13 cellular contexts compared by ENCODE assay signal in the genomic region with DNA sequence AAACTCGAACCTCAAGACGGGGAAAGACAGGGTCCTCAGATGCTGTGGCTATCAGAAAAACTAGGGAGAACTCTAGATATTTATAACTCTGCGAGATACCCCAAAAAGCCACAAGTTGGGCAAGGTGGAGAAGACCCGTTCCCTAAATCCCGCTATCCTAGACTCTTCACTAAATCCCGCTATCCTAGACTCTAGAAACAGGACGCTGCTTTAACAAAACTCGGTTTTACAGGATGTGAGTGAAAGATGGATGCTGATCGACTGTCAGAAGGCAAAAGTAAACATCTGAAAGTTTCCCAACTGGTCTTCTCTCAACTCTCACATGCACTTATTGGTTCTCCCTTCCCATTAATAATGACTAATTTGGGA. TPM values are rescaled to one million over a fixed set of nuclear protein-coding genes. Genes with fewer than 3 reads are reported as not detected.
A peak's percentile ranks its signal among the peaks of the same experiment; 100 is the strongest.
DNase-seq lines count a peak whose midpoint lies in the region; ATAC-seq, FAIRE-seq and TF ChIP-seq lines count a peak whose summit lies in the region.
"Had no signal": no experiment of that assay in that cellular context is flagged by ENCODE, and none has a peak within 500 bp of the region (broad histone marks: within the 10 kb centered on the region; RNA-seq: fewer than 3 reads in every experiment).

No MANE protein-coding gene starts in this region.

- no peak overlapping the region for H3K4ac ChIP-seq in H9 (ENCODE audit: low read depth, low read length)

- H2BK20ac ChIP-seq in H9 (ENCODE audit: low read depth, low read length, poor library complexity, severe bottlenecking) = no peak overlapping the region

- H4K91ac ChIP-seq in H9 (ENCODE audit: insufficient read length, low read depth, low read length) = no peak overlapping the region

- no peak for FAIRE-seq in GM12892 (lab: Jason Lieb, UNC)
- FAIRE-seq: frontal cortex had no signal

- no peak overlapping the region for H3K27ac Mint-ChIP-seq in CD14-positive monocyte
- no peak overlapping the region; a peak in 1 of 7 replicates for H3K27ac Mint-ChIP-seq in H9
- no peak overlapping the region for H3K27ac Mint-ChIP-seq in activated naive CD8-positive, alpha-beta T cell treated with anti-CD3 and anti-CD28 coated beads, Interleukin-2, amount 10 ng/mL, durations not matched to agents 7 days and 5 days
- H3K27ac Mint-ChIP-seq in naive thymus-derived CD8-positive, alpha-beta T cell = peak overlapping the region in 8 of 10 donors; percentile 48 to 94 (median 86)

- no peak overlapping the region for H3K14ac ChIP-seq in H9 (ENCODE audit: insufficient read depth, low read length)

- H2BK12ac ChIP-seq in H9 (ENCODE audit: insufficient read length, low read depth, low read length) = no peak overlapping the region

- H3K23ac ChIP-seq in H9 (ENCODE audit: insufficient read length, low read depth, low read length) = no peak overlapping the region

- no peak overlapping the region for H2BK5ac ChIP-seq in H9 (ENCODE audit: insufficient read length, low read length)

- H3K4me1 Mint-ChIP-seq in CD14-positive monocyte (peaks cover 15% of the 10 kb centered on the region), H9 (peaks cover 6 to 16% of the 10 kb centered on the region in 2 experiments)
- peaks cover 5% of the 10 kb centered on the region for H3K4me1 Mint-ChIP-seq in activated naive CD8-positive, alpha-beta T cell treated with anti-CD3 and anti-CD28 coated beads, Interleukin-2, amount 10 ng/mL, durations not matched to agents 7 days and 5 days
- peaks cover 0 to 7% (median 0%) of the 10 kb centered on the region in 4 donors for H3K4me1 Mint-ChIP-seq in naive thymus-derived CD8-positive, alpha-beta T cell

- POLR2A ChIA-PET in activated naive CD8-positive, alpha-beta T cell treated with anti-CD3 and anti-CD28 coated beads, Interleukin-2, amount 10 ng/mL, durations not matched to agents 7 days and 5 days (lab: Charles Lee) = interaction anchor here (0.9 kb wide), 1 partner anchor 88 kb away, joined by 3 read pairs; a partner anchor contains a TSS
- POLR2A ChIA-PET in naive thymus-derived CD8-positive, alpha-beta T cell (lab: Charles Lee) = no interaction called here

- H3K23me2 ChIP-seq in H9 (ENCODE audit: insufficient read length, low read depth, low read length, poor library complexity, severe bottlenecking) = no peaks in the 10 kb centered on the region

- no peak overlapping the region for H2BK15ac ChIP-seq in H9 (ENCODE audit: low read depth, low read length)

- no peaks in the 10 kb centered on the region for H3K79me1 ChIP-seq in H9 (ENCODE audit: insufficient read depth, low read depth, low read length, poor library complexity, severe bottlenecking)

- H3K27me3 ChIP-seq in H9 (ENCODE audit: insufficient read depth, low read length) = no peaks in the 10 kb centered on the region; the same call in 1 of the 2 replicates

- H3K36me3 Mint-ChIP-seq in CD14-positive monocyte (no peaks in the 10 kb centered on the region), H9 (ENCODE audit: insufficient read depth in 1 of 3, low read depth in 3 of 3) (no peaks in the 10 kb centered on the region; a peak in 1 of 7 replicates)
- no peaks in the 10 kb centered on the region for H3K36me3 Mint-ChIP-seq in activated naive CD8-positive, alpha-beta T cell treated with anti-CD3 and anti-CD28 coated beads, Interleukin-2, amount 10 ng/mL, durations not matched to agents 7 days and 5 days
- no peaks in the 10 kb centered on the region for H3K36me3 Mint-ChIP-seq in naive thymus-derived CD8-positive, alpha-beta T cell

- H3K18ac ChIP-seq in H9 (ENCODE audit: insufficient read length, low read depth, low read length) = no peak overlapping the region

- intact Hi-C loops in CD14-positive monocyte (cut with micrococcal nuclease) = no loop called here

- no peak overlapping the region for H2AK5ac ChIP-seq in H9 (ENCODE audit: insufficient read length, low read length)

- H3K79me2 ChIP-seq in H9 (ENCODE audit: insufficient read depth, low read length) = no peaks in the 10 kb centered on the region

- H2AFZ ChIP-seq in H9 (ENCODE audit: low read length) = no peak overlapping the region

- H4K20me1 ChIP-seq in H9 (ENCODE audit: control insufficient read depth, insufficient read depth, insufficient read length) = no peaks in the 10 kb centered on the region

- ATAC-seq in activated naive CD8-positive, alpha-beta T cell treated with anti-CD3 and anti-CD28 coated beads, Interleukin-2, amount 10 ng/mL, durations not matched to agents 7 days and 5 days (ENCODE audit: low read depth) = no peak
- no peak for ATAC-seq in naive thymus-derived CD8-positive, alpha-beta T cell
- ATAC-seq in HG03457 (IDR thresholded peaks at IDR 0.05; ENCODE audit: unreplicated experiment) = no peak
- ATAC-seq in GM21390 (IDR thresholded peaks at IDR 0.05; ENCODE audit: unreplicated experiment) = no peak

- H3K9me3 ChIP-seq in H9 (ENCODE audit: control insufficient read depth, low read depth, low read length) = no peaks in the 10 kb centered on the region

- no peak overlapping the region for H3T11ph ChIP-seq in H9 (ENCODE audit: low read length)

- H3K27me3 Mint-ChIP-seq in CD14-positive monocyte (ENCODE audit: low read depth in 3 of 3) (peaks cover 4 to 29% (median 24%) of the 10 kb centered on the region in 3 donors), H9 (ENCODE audit: low read depth) (no peaks in the 10 kb centered on the region)
- H3K27me3 Mint-ChIP-seq in activated naive CD8-positive, alpha-beta T cell treated with anti-CD3 and anti-CD28 coated beads, Interleukin-2, amount 10 ng/mL, durations not matched to agents 7 days and 5 days = peaks cover 3% of the 10 kb centered on the region
- peaks cover 0 to 3% (median 0%) of the 10 kb centered on the region in 5 donors for H3K27me3 Mint-ChIP-seq in naive thymus-derived CD8-positive, alpha-beta T cell

- peaks cover 2% of the 10 kb centered on the region; the same call in 1 of the 2 replicates for H3K4me1 ChIP-seq in H9 (ENCODE audit: insufficient read depth, low read length)

- TF ChIP-seq POLR2A in GM12892 (IDR thresholded peaks at IDR 0.05; ENCODE audit: low read depth, low read length) = no peak

- H3K56ac ChIP-seq in H9 (ENCODE audit: insufficient read length, low read depth, low read length) = no peak overlapping the region

- no peak for DNase-seq in CD14-positive monocyte (ENCODE audit: low spot score)
- no peak for DNase-seq in H9
- DNase-seq in activated naive CD8-positive, alpha-beta T cell treated with anti-CD3 and anti-CD28 coated beads, Interleukin-2, amount 10 ng/mL, durations not matched to agents 7 days and 5 days = no peak
- DNase-seq in naive thymus-derived CD8-positive, alpha-beta T cell = no peak
- no peak for DNase-seq in GM12892 (ENCODE audit: insufficient read length)
- no peak for DNase-seq in amniotic stem cell (lab: John Stamatoyannopoulos, UW)
- DNase-seq: DND-41, GOT3, SW 1271 had no signal

- peak overlapping the region; percentile 57 for H2BK120ac ChIP-seq in H9 (ENCODE audit: low read depth, low read length, poor library complexity, severe bottlenecking)

- peak overlapping the region; percentile 68 for H3K4me2 ChIP-seq in H9 (ENCODE audit: insufficient read depth, insufficient read length, low read length)

- H4K8ac ChIP-seq in H9 (replicated peaks; ENCODE audit: insufficient read length, low read depth, low read length) = no peak overlapping the region

- no CpG with 5 or more reads among the region's 9 CpGs for WGBS in H9 (ENCODE audit: extremely low coverage, insufficient read length, low lambda C conversion rate)

- H3K27ac ChIP-seq in H9 (ENCODE audit: insufficient read length, low read depth, low read length) = no peak overlapping the region

- no peak overlapping the region for H3K9ac ChIP-seq in H9 (ENCODE audit: extremely low read depth, insufficient read length, low read length)

- no peak for TF ChIP-seq CTCF in CD14-positive monocyte (IDR thresholded peaks at IDR 0.05)
- no peak for TF ChIP-seq CTCF in H9 (conservative IDR thresholded peaks at IDR 0.05)

- H3K4me3 Mint-ChIP-seq in CD14-positive monocyte (peak overlapping the region; percentile 82 to 95), H9 (peak overlapping the region; percentile 82 to 88; a peak in 2 of 5 replicates)
- peak overlapping the region; percentile 87 for H3K4me3 Mint-ChIP-seq in activated naive CD8-positive, alpha-beta T cell treated with anti-CD3 and anti-CD28 coated beads, Interleukin-2, amount 10 ng/mL, durations not matched to agents 7 days and 5 days
- H3K4me3 Mint-ChIP-seq in naive thymus-derived CD8-positive, alpha-beta T cell = peak overlapping the region; percentile 84 to 93 (median 90)

- H3K9me3 Mint-ChIP-seq in CD14-positive monocyte = peaks cover 0 to 15% (median 4%) of the 10 kb centered on the region in 7 donors
- peaks cover 0 to 15% of the 10 kb centered on the region in 2 experiments; a peak in 3 of 5 replicates for H3K9me3 Mint-ChIP-seq in H9
- H3K9me3 Mint-ChIP-seq in activated naive CD8-positive, alpha-beta T cell treated with anti-CD3 and anti-CD28 coated beads, Interleukin-2, amount 10 ng/mL, durations not matched to agents 7 days and 5 days = no peaks in the 10 kb centered on the region
- H3K9me3 Mint-ChIP-seq in naive thymus-derived CD8-positive, alpha-beta T cell = no peaks in the 10 kb centered on the region

- no peak overlapping the region for H4K5ac ChIP-seq in H9 (ENCODE audit: insufficient read length, low read depth, low read length)

RNA-seq across cellular contexts. Expression of a gene that starts 0.3 kb away (rescaled TPM):
- not detected for polyA plus RNA-seq in CD14-positive monocyte
- not detected in 2 replicates for total RNA-seq in H9 (2021)
- not detected for total RNA-seq in activated naive CD8-positive, alpha-beta T cell treated with anti-CD3 and anti-CD28 coated beads, Interleukin-2, amount 10 ng/mL, durations not matched to agents 7 days and 5 days
- not detected for total RNA-seq in naive thymus-derived CD8-positive, alpha-beta T cell
- not detected for polyA plus RNA-seq in naive thymus-derived CD8-positive, alpha-beta T cell
- polyA plus RNA-seq in GM12892 (2012; ENCODE audit: missing spikeins) = not detected
- total RNA-seq: frontal cortex, lung microvascular endothelial cell had no signal

RNA-seq across cellular contexts. Expression of a gene that starts 0.4 kb away (rescaled TPM):
- polyA plus RNA-seq in CD14-positive monocyte = not detected
- 3.9 and 4.3 TPM in 2 replicates for total RNA-seq in H9 (2021)
- 1 to 10 TPM; 1.8 to 3.5 TPM for total RNA-seq in activated naive CD8-positive, alpha-beta T cell treated with anti-CD3 and anti-CD28 coated beads, Interleukin-2, amount 10 ng/mL, durations not matched to agents 7 days and 5 days
- total RNA-seq in naive thymus-derived CD8-positive, alpha-beta T cell = 1 to 10 TPM; 3.7 to 5.7 TPM
- under 1 TPM in 2 of 3 donors, not detected in 1; 0.10 to 0.28 TPM for polyA plus RNA-seq in naive thymus-derived CD8-positive, alpha-beta T cell
- 4.2 TPM for polyA plus RNA-seq in GM12892 (2012; ENCODE audit: missing spikeins)
- total RNA-seq: lung microvascular endothelial cell had no signal

Comparison
In these comparisons a context has a peak if more than half of its experiments do, and no peak if none do; other contexts are left out.
1. H3K27ac Mint-ChIP-seq: peak in naive thymus-derived CD8-positive, alpha-beta T cell (8 of 10); none in CD14-positive monocyte (0 of 7), H9 (0 of 3) and activated naive CD8-positive, alpha-beta T cell treated with anti-CD3 and anti-CD28 coated beads, Interleukin-2, amount 10 ng/mL, durations not matched to agents 7 days and 5 days (single experiment).
2. Peak in every context shown above with its lines, with median percentiles within 50 percentile points of each other: H3K4me3 Mint-ChIP-seq.